ENCODE assay signal across 1 cellular context in the genomic region with DNA sequence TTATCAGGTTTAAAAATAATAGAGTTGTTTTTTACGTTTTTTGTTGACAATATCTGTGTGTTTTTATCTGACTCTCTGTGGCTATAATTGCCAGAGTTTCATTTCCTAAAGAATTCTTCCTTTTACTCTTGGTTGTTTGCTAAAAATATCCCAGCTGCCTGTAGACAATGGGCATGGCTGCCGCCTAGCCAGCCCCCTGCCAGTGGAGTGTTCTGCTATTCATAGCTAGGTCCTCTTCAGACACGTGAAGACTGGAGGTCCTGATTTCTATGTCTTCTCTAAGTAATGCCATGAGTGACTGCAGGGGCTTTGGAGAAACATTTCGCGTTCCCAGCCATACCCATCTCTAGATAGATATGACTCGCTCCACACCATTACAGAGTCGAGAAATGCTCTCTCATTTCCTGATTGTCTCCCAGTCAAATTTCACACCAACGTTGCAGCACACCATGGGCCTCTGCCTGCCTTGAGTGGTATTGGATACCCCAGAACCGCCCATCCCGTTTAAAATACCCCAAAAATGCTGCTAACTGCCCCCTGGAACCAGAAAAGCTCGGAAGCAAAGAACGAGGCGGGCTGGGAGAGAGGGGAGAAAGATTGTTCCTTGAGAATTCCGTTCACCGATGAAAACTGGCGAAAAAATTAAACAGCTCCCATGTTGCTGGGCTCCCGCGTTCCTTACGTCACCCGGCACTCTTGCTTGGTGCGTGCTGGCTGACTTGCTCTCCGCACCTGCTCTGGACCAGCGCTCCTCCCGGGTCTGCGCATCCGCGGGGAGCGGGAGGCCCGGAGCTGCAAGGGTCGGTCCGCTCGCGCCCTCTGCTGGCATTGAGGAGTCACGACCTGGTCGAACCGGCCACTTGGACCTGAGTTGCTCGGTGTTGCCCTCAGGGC.
TF ChIP-seq lines count a peak whose summit lies in the region.

No MANE protein-coding gene starts in this region.

TF ChIP-seq in WTC11, 78 proteins besides CTCF, POLR2A, EP300 and RAD21 (continued from another document):
- TF ChIP-seq, protein P1, sequence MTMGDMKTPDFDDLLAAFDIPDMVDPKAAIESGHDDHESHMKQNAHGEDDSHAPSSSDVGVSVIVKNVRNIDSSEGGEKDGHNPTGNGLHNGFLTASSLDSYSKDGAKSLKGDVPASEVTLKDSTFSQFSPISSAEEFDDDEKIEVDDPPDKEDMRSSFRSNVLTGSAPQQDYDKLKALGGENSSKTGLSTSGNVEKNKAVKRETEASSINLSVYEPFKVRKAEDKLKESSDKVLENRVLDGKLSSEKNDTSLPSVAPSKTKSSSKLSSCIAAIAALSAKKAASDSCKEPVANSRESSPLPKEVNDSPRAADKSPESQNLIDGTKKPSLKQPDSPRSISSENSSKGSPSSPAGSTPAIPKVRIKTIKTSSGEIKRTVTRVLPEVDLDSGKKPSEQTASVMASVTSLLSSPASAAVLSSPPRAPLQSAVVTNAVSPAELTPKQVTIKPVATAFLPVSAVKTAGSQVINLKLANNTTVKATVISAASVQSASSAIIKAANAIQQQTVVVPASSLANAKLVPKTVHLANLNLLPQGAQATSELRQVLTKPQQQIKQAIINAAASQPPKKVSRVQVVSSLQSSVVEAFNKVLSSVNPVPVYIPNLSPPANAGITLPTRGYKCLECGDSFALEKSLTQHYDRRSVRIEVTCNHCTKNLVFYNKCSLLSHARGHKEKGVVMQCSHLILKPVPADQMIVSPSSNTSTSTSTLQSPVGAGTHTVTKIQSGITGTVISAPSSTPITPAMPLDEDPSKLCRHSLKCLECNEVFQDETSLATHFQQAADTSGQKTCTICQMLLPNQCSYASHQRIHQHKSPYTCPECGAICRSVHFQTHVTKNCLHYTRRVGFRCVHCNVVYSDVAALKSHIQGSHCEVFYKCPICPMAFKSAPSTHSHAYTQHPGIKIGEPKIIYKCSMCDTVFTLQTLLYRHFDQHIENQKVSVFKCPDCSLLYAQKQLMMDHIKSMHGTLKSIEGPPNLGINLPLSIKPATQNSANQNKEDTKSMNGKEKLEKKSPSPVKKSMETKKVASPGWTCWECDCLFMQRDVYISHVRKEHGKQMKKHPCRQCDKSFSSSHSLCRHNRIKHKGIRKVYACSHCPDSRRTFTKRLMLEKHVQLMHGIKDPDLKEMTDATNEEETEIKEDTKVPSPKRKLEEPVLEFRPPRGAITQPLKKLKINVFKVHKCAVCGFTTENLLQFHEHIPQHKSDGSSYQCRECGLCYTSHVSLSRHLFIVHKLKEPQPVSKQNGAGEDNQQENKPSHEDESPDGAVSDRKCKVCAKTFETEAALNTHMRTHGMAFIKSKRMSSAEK (CRISPR knock-in tag; IDR thresholded peaks at IDR 0.05; ENCODE audit: borderline replicate concordance) = no peak
- TF ChIP-seq, protein P2, sequence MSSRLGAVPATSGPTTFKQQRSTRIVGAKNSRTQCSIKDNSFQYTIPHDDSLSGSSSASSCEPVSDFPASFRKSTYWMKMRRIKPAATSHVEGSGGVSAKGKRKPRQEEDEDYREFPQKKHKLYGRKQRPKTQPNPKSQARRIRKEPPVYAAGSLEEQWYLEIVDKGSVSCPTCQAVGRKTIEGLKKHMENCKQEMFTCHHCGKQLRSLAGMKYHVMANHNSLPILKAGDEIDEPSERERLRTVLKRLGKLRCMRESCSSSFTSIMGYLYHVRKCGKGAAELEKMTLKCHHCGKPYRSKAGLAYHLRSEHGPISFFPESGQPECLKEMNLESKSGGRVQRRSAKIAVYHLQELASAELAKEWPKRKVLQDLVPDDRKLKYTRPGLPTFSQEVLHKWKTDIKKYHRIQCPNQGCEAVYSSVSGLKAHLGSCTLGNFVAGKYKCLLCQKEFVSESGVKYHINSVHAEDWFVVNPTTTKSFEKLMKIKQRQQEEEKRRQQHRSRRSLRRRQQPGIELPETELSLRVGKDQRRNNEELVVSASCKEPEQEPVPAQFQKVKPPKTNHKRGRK (CRISPR knock-in tag; IDR thresholded peaks at IDR 0.05; ENCODE audit: borderline replicate concordance) = 0 out of 2 replicates have a peak, but pooled peaks have one; percentile 25
- TF ChIP-seq, protein P3, sequence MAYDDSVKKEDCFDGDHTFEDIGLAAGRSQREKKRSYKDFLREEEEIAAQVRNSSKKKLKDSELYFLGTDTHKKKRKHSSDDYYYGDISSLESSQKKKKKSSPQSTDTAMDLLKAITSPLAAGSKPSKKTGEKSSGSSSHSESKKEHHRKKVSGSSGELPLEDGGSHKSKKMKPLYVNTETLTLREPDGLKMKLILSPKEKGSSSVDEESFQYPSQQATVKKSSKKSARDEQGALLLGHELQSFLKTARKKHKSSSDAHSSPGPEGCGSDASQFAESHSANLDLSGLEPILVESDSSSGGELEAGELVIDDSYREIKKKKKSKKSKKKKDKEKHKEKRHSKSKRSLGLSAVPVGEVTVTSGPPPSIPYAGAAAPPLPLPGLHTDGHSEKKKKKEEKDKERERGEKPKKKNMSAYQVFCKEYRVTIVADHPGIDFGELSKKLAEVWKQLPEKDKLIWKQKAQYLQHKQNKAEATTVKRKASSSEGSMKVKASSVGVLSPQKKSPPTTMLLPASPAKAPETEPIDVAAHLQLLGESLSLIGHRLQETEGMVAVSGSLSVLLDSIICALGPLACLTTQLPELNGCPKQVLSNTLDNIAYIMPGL (CRISPR knock-in tag; IDR thresholded peaks at IDR 0.05) = peak; percentile 62; the same call in 1 of the 2 replicates
